20 cellular contexts compared by ENCODE assay signal in genomic region chr12:25327321-25327720, GRCh38.
A peak's percentile ranks its signal among the peaks of the same experiment; 100 is the strongest.
DNase-seq lines count a peak whose midpoint lies in the region; ATAC-seq and TF ChIP-seq lines count a peak whose summit lies in the region.
"Had no signal": no experiment of that assay in that cellular context is flagged by ENCODE, and none has a peak within 500 bp of the region (broad histone marks: within the 10 kb centered on the region; RNA-seq: fewer than 3 reads in every experiment).

No MANE protein-coding gene starts in this region.

- CTCF ChIA-PET in naive thymus-derived CD4-positive, alpha-beta T cell (lab: Charles Lee) = no interaction called here

- H3K27me3 ChIP-seq in GM23248 (replicated peaks; ENCODE audit: insufficient read depth) = no peaks in the 10 kb centered on the region
- no peaks in the 10 kb centered on the region for H3K27me3 ChIP-seq in naive thymus-derived CD4-positive, alpha-beta T cell (ENCODE audit: control insufficient read depth in 2 of 2, insufficient read depth in 2 of 2, low read length in 2 of 2)
- H3K27me3 ChIP-seq: BE2C, BLaER1 had no signal

- peak; percentile 33 for DNase-seq in GM23248
- DNase-seq in dermis microvascular lymphatic vessel endothelial cell (ENCODE audit: low read depth in 2 of 2) = peak; percentile 90 to 91
- no peak for DNase-seq in KG1 (lab: John Stamatoyannopoulos, UW)
- DNase-seq in activated CD4-positive, alpha-beta T cell treated with anti-CD3 and anti-CD28 coated beads, Interleukin-2, amount 50 U/mL, for 1 hour = no peak
- DNase-seq in DMS114 treated with DMSO at 0.1 percent for 48 hours (lab: John Stamatoyannopoulos, UW; ENCODE audit: unreplicated experiment) = no peak
- no peak for DNase-seq in naive thymus-derived CD4-positive, alpha-beta T cell
- DNase-seq: 8988T; ACHN; BE2C; C1 segment of cervical spinal cord; CD4-positive, alpha-beta memory T cell; CD4-positive, CD25-positive, alpha-beta regulatory T cell; CD8-positive, alpha-beta memory T cell; COR-L47; DMS 273 treated with DMSO at 0.1 percent for 48 hours; DMS79 treated with DMSO at 0.1 percent for 48 hours; GF-D8 had no signal

- no peak overlapping the region for H3K4me3 Mint-ChIP-seq in naive thymus-derived CD4-positive, alpha-beta T cell
- H3K4me3 Mint-ChIP-seq: CD14-positive monocyte; CD4-positive, alpha-beta memory T cell; CD4-positive, CD25-positive, alpha-beta regulatory T cell; CD8-positive, alpha-beta memory T cell had no signal

- H3K4me1 ChIP-seq in GM23248 (ENCODE audit: insufficient read depth) = peaks cover 9% of the 10 kb centered on the region; the same call in 1 of the 2 replicates
- peaks cover 15 to 20% of the 10 kb centered on the region in 2 donors for H3K4me1 ChIP-seq in naive thymus-derived CD4-positive, alpha-beta T cell (ENCODE audit: control insufficient read depth in 2 of 2, insufficient read depth in 2 of 2, low read length in 2 of 2)
- H3K4me1 ChIP-seq: BE2C had no signal

- peaks cover 0 to 2% (median 0%) of the 10 kb centered on the region in 5 donors for H3K36me3 Mint-ChIP-seq in naive thymus-derived CD4-positive, alpha-beta T cell
- H3K36me3 Mint-ChIP-seq: CD14-positive monocyte; CD4-positive, alpha-beta memory T cell; CD4-positive, CD25-positive, alpha-beta regulatory T cell; CD8-positive, alpha-beta memory T cell had no signal

- H3K9ac ChIP-seq in GM23248 = no peak overlapping the region
- H3K9ac ChIP-seq: BLaER1 had no signal

- ATAC-seq in naive thymus-derived CD4-positive, alpha-beta T cell = no peak

- TF ChIP-seq CTCF in VCaP (conservative IDR thresholded peaks at IDR 0.05) = no peak

- H3K4me1 Mint-ChIP-seq in naive thymus-derived CD4-positive, alpha-beta T cell = peaks cover 18 to 25% (median 22%) of the 10 kb centered on the region in 7 donors

- H3K36me3 ChIP-seq in GM23248 (ENCODE audit: low read depth) = no peaks in the 10 kb centered on the region
- no peaks in the 10 kb centered on the region for H3K36me3 ChIP-seq in naive thymus-derived CD4-positive, alpha-beta T cell (ENCODE audit: control insufficient read depth in 2 of 3, insufficient read depth in 3 of 3, low read length in 3 of 3)
- H3K36me3 ChIP-seq: BE2C, BLaER1 had no signal

- intact Hi-C loops in naive thymus-derived CD4-positive, alpha-beta T cell (cut with micrococcal nuclease) = no loop called here

- no peak overlapping the region for H3K4me3 ChIP-seq in GM23248
- H3K4me3 ChIP-seq in naive thymus-derived CD4-positive, alpha-beta T cell (ENCODE audit: low read length) = no peak overlapping the region
- H3K4me3 ChIP-seq: BLaER1 had no signal

- 0 out of 2 replicates have a peak, but pooled peaks cover 4% of the 10 kb centered on the region for H3F3A ChIP-seq in GM23248 (ENCODE audit: insufficient read depth)

- WGBS in GM23248 (ENCODE audit: low coverage in 1 of 2, low lambda C conversion rate in 2 of 2, missing lambda C conversion rate in 2 of 2), 2 experiments = 29 to 34% methylated on average over 4 of the region's 4 CpGs

- H3K27ac Mint-ChIP-seq in naive thymus-derived CD4-positive, alpha-beta T cell = no peak overlapping the region
- H3K27ac Mint-ChIP-seq: CD14-positive monocyte; CD4-positive, alpha-beta memory T cell; CD4-positive, CD25-positive, alpha-beta regulatory T cell; CD8-positive, alpha-beta memory T cell had no signal

- H3K27ac ChIP-seq in GM23248 (no peak overlapping the region), VCaP (peak overlapping the region; percentile 40)
- no peak overlapping the region for H3K27ac ChIP-seq in naive thymus-derived CD4-positive, alpha-beta T cell (ENCODE audit: low read depth, low read length)
- H3K27ac ChIP-seq: BLaER1 had no signal

- H3K9me2 ChIP-seq in GM23248 (ENCODE audit: insufficient read depth) = no peaks in the 10 kb centered on the region

- no peaks in the 10 kb centered on the region for H3K79me2 ChIP-seq in GM23248 (ENCODE audit: insufficient read depth)

- peaks cover 0 to 25% (median 0%) of the 10 kb centered on the region in 5 donors for H3K27me3 Mint-ChIP-seq in naive thymus-derived CD4-positive, alpha-beta T cell
- H3K27me3 Mint-ChIP-seq: CD4-positive, alpha-beta memory T cell had no signal

- H3K9me3 ChIP-seq in GM23248 (ENCODE audit: low read depth) = no peaks in the 10 kb centered on the region
- no peaks in the 10 kb centered on the region for H3K9me3 ChIP-seq in naive thymus-derived CD4-positive, alpha-beta T cell (ENCODE audit: control insufficient read depth in 2 of 3, low read length in 3 of 3)
- H3K9me3 ChIP-seq: BE2C, BLaER1 had no signal

- no peaks in the 10 kb centered on the region for H3K9me3 Mint-ChIP-seq in naive thymus-derived CD4-positive, alpha-beta T cell
- H3K9me3 Mint-ChIP-seq: CD14-positive monocyte; CD4-positive, alpha-beta memory T cell; CD8-positive, alpha-beta memory T cell had no signal

- POLR2A ChIA-PET in naive thymus-derived CD4-positive, alpha-beta T cell (lab: Charles Lee) = interaction anchor here (0.6 kb wide), 2 partner anchors 11 to 30 kb away, joined by 3 read pairs; no protein-coding TSS in a partner anchor

- H2AFZ ChIP-seq in GM23248 = no peak overlapping the region

- H3K4me2 ChIP-seq in GM23248 (ENCODE audit: unreplicated experiment) = no peak overlapping the region
- H3K4me2 ChIP-seq: BLaER1 had no signal

- no peaks in the 10 kb centered on the region for H4K20me1 ChIP-seq in GM23248 (ENCODE audit: insufficient read depth)
- H4K20me1 ChIP-seq: BLaER1 had no signal

- in situ Hi-C loops in GM23248 (cut with MboI) = no loop called here

Comparison
In these comparisons a context has a peak if more than half of its experiments do, and no peak if none do; other contexts are left out.
1. DNase-seq: peak in GM23248 (single experiment) and dermis microvascular lymphatic vessel endothelial cell (2 of 2); none in KG1 (single experiment), activated CD4-positive, alpha-beta T cell treated with anti-CD3 and anti-CD28 coated beads, Interleukin-2, amount 50 U/mL, for 1 hour (single experiment), DMS114 treated with DMSO at 0.1 percent for 48 hours (single experiment) and naive thymus-derived CD4-positive, alpha-beta T cell (0 of 9).